Comparison of ENCODE assay signal across 12 cellular contexts in the genomic region with DNA sequence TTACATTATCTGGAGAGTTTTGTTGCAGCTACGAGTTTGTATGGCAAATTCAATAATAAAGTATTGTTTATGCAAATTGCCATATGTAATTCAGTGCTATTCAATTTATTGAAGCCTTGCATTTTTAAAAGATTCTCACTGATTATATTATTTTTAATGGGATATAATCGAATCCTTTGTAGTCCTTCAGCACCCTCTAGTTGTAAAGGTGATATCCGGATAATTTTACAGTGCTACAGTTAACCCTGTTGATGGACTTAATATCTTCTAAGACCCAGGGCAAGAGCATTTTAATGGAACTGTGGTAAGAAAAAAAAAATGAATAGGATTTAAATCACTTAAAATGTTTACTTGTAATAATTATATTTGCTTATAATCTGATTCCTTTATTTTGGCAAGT. TPM values are rescaled to one million over a fixed set of nuclear protein-coding genes. Genes with fewer than 3 reads are reported as not detected.
DNase-seq lines count a peak whose midpoint lies in the region; ATAC-seq and TF ChIP-seq lines count a peak whose summit lies in the region.
"Had no signal": no experiment of that assay in that cellular context is flagged by ENCODE, and none has a peak within 500 bp of the region (broad histone marks: within the 10 kb centered on the region; RNA-seq: fewer than 3 reads in every experiment).

No MANE protein-coding gene starts in this region.

- no peaks in the 10 kb centered on the region for H3K9me3 Mint-ChIP-seq in HFFc6

- ATAC-seq in GM18858 (IDR thresholded peaks at IDR 0.05; ENCODE audit: unreplicated experiment): no peak
- ATAC-seq: upper lobe of right lung had no signal

- DNase-seq in AG08396 (ENCODE audit: low spot score) (peak; percentile 9), HFFc6 (no peak), glomerular visceral epithelial cell (ENCODE audit: extremely low spot score) (peak; percentile 4), NCI-H774 (lab: John Stamatoyannopoulos, UW) (no peak), NCI-H2029 (lab: John Stamatoyannopoulos, UW) (no peak)
- no peak for DNase-seq in NK-92 treated with Interleukin-12 subunit alpha and Interleukin-12 subunit beta, amount 100 ng/mL, for 24 hours (lab: John Stamatoyannopoulos, UW)
- DNase-seq: caudate nucleus, upper lobe of right lung had no signal

- H3K36me3 Mint-ChIP-seq in HFFc6 (ENCODE audit: low read depth): no peaks in the 10 kb centered on the region

- no peak overlapping the region for H3K27ac ChIP-seq in VCaP
- H3K27ac ChIP-seq: right atrium auricular region, upper lobe of right lung had no signal

- no peak overlapping the region for H3K4me3 Mint-ChIP-seq in HFFc6

- H3K4me1 Mint-ChIP-seq in HFFc6 (ENCODE audit: low read depth): no peaks in the 10 kb centered on the region; the same call in 1 of the 2 replicates

- TF ChIP-seq CTCF in HFFc6 (IDR thresholded peaks at IDR 0.05) (peak; percentile 64), VCaP (conservative IDR thresholded peaks at IDR 0.05) (peak; percentile 74)

- H3K27me3 Mint-ChIP-seq in HFFc6 (ENCODE audit: insufficient read depth): no peaks in the 10 kb centered on the region

- no peak overlapping the region for H3K27ac Mint-ChIP-seq in HFFc6

RNA-seq across cellular contexts. Expression of a gene that starts 48.5 kb away (rescaled TPM):
- total RNA-seq in HFFc6 (2021; fragmentation: NEBNext Ultra II Directional; extraction: Animal tissue kit (Norgen Biotek cat#: 25700)): not detected
- total RNA-seq: mesenteric fat pad, right atrium auricular region, upper lobe of right lung had no signal

Comparison
In these comparisons a context has a peak if more than half of its experiments do, and no peak if none do; other contexts are left out.
1. DNase-seq: peak in AG08396 (single experiment) and glomerular visceral epithelial cell (single experiment); none in HFFc6 (single experiment), NCI-H774 (single experiment), NK-92 treated with Interleukin-12 subunit alpha and Interleukin-12 subunit beta, amount 100 ng/mL, for 24 hours (single experiment) and NCI-H2029 (single experiment).